Comparison of ENCODE assay signal across 16 cellular contexts in genomic region chr2:55896633-55897032, GRCh38. TPM values are rescaled to one million over a fixed set of nuclear protein-coding genes. Genes with fewer than 3 reads are reported as not detected.
A peak's percentile ranks its signal among the peaks of the same experiment; 100 is the strongest.
DNase-seq lines count a peak whose midpoint lies in the region; ATAC-seq, FAIRE-seq and TF ChIP-seq lines count a peak whose summit lies in the region.
"Had no signal": no experiment of that assay in that cellular context is flagged by ENCODE, and none has a peak within 500 bp of the region (broad histone marks: within the 10 kb centered on the region; RNA-seq: fewer than 3 reads in every experiment).

No MANE protein-coding gene starts in this region.

- intact Hi-C loops in ascending aorta (cut with DNase I): no loop called here
- intact Hi-C loops in posterior cingulate gyrus (cut with DNase I): no loop called here

- peaks cover 5 to 18% of the 10 kb centered on the region in 2 donors for H3K4me1 ChIP-seq in ascending aorta
- H3K4me1 ChIP-seq: BLaER1 had no signal

- DNase-seq in HTR-8/SVneo (ENCODE audit: insufficient read length, low spot score) (no peak), ascending aorta (ENCODE audit: low spot score in 2 of 2) (no peak), hypothalamus (lab: John Stamatoyannopoulos, UW) (no peak), activated T-cell treated with anti-CD3 and anti-CD28 coated beads for 4 hours (no peak), posterior cingulate gyrus (no peak), D341Med (ENCODE audit: low spot score) (no peak)
- DNase-seq: AML-193; CD4-positive, CD25-positive, alpha-beta regulatory T cell; DMS 273 treated with DMSO at 0.1 percent for 48 hours; H7 had no signal

- TF ChIP-seq CTCF in ascending aorta (IDR thresholded peaks at IDR 0.05): no peak

- peak; percentile 91 for ATAC-seq in GM18867 (IDR thresholded peaks at IDR 0.05; ENCODE audit: unreplicated experiment)
- ATAC-seq in GM21360 (IDR thresholded peaks at IDR 0.05; ENCODE audit: unreplicated experiment): peak; percentile 67
- ATAC-seq: GM23338 had no signal

- no peaks in the 10 kb centered on the region for H3K9me3 ChIP-seq in ascending aorta
- H3K9me3 ChIP-seq: BLaER1 had no signal

- no peaks in the 10 kb centered on the region for H3K27me3 ChIP-seq in ascending aorta
- H3K27me3 ChIP-seq: BLaER1 had no signal

- FAIRE-seq in HTR-8/SVneo (lab: Jason Lieb, UNC): peak; percentile 64
- FAIRE-seq: GM12891 had no signal

- H3K36me3 ChIP-seq in ascending aorta: peaks cover 2 to 6% of the 10 kb centered on the region in 2 donors
- H3K36me3 ChIP-seq: BLaER1 had no signal

- H3K4me3 ChIP-seq in ascending aorta: no peak overlapping the region
- H3K4me3 ChIP-seq: BLaER1, GM23338 had no signal

- H3K27ac ChIP-seq in ascending aorta: peak overlapping the region; percentile 2 to 41
- H3K27ac ChIP-seq: 22Rv1, BLaER1 had no signal

RNA-seq across cellular contexts. Expression of gene EFEMP1, which starts 26.9 kb away (rescaled TPM):
- total RNA-seq in ascending aorta: 1,320 TPM
- total RNA-seq: CD4-positive, CD25-positive, alpha-beta regulatory T cell had no signal
